In the genomic region with DNA sequence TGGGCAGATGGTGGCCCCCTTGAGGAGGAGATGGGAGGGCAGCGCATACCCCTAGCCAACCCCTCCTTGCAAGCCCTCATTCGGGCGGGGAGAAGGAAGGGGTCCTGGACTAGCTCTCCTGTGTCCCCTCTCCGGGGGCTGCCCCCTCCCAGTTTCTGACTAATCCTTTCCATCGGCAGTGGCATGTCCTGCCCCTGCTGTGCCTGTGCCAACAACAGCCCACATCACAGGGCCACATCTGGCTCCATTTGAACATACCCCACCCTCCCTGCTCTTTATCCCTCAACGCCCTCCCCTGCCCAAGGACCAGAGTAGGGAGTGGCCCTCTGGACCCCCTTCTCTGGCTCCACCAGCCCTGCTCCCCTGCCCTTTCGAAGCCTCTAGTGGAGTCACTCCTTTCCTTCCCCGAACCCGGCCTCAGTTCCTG, we compare ENCODE assay signal across 1 cellular context.
TF ChIP-seq lines count a peak whose summit lies in the region.

No MANE protein-coding gene starts in this region.

TF ChIP-seq in HepG2, 621 proteins besides CTCF, POLR2A, EP300 and RAD21:
- TF ChIP-seq MATR3 (CRISPR knock-in tag; IDR thresholded peaks at IDR 0.05) (no peak), ARNTL (CRISPR knock-in tag; IDR thresholded peaks at IDR 0.05) (no peak), TAF1 (CRISPR knock-in tag; IDR thresholded peaks at IDR 0.05) (0 out of 2 replicates have a peak, but pooled peaks have one; percentile 21), HNF1B (CRISPR knock-in tag; IDR thresholded peaks at IDR 0.05) (no peak), TP53 (CRISPR knock-in tag; conservative IDR thresholded peaks at IDR 0.05) (no peak), ARHGAP35 (CRISPR knock-in tag; IDR thresholded peaks at IDR 0.05; ENCODE audit: borderline replicate concordance) (no peak)
TF ChIP-seq in HepG2: peak in this region for 1.
